In the genomic region with DNA sequence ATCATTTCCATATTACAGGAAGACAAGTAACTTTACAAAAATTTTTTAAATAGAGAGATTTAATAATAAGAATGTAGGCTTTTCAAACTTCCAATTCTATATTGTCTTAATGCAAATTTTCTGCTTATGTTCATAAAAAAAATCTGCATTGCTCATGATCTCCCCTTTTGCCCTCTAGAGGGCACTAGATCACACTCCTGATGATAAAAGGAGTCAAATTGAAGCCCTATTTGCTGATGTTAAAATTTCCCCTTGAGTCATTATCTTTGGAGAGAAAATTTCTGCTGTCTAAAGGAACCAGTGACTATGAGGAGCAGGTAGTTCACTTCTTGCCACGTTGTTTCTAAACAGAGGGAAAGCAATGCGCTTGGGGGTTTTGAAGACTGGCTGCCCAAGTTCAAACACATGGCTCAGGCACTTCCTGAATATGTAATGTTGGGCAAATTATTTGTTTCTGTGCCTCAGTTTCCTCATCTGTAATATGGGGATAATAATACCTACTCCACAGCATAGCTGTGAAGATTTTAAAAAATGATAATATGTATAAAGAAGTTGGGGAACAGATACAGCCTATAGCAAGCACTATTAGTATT, we compare ENCODE assay signal across 8 cellular contexts.
A peak's percentile ranks its signal among the peaks of the same experiment; 100 is the strongest.
DNase-seq lines count a peak whose midpoint lies in the region; ATAC-seq and TF ChIP-seq lines count a peak whose summit lies in the region.

No MANE protein-coding gene starts in this region.

- peaks cover 12% of the 10 kb centered on the region for H3K4me1 Mint-ChIP-seq in progenitor cell of endocrine pancreas (ENCODE audit: low read depth)

- H3K27me3 Mint-ChIP-seq in progenitor cell of endocrine pancreas: no peaks in the 10 kb centered on the region

- no peaks in the 10 kb centered on the region for H3K9me2 ChIP-seq in OCI-LY7 (ENCODE audit: insufficient read depth, low read length)

- BruUV-seq in OCI-LY7 (replicated peaks; lab: Mats Ljungman, UMichigan): no TSS peak

- no peaks in the 10 kb centered on the region for H3K79me2 ChIP-seq in OCI-LY7 (ENCODE audit: insufficient read depth, low read depth, low read length)

- H3K9me3 ChIP-seq in OCI-LY7 (ENCODE audit: low read length): no peaks in the 10 kb centered on the region

- no peak overlapping the region for H2AFZ ChIP-seq in OCI-LY7 (ENCODE audit: low read length)

- peak; percentile 24 for DNase-seq in AG08396 (ENCODE audit: low spot score)
- peak; percentile 37 for DNase-seq in OCI-LY7 (ENCODE audit: low spot score)
- peak; percentile 80 for DNase-seq in epithelial cell of esophagus (ENCODE audit: low read depth)
- no peak for DNase-seq in progenitor cell of endocrine pancreas (ENCODE audit: low spot score, unreplicated experiment)
- DNase-seq in anterior cingulate cortex (lab: John Stamatoyannopoulos, UW): no peak
- DNase-seq in stimulated activated CD4-positive, alpha-beta T cell treated with anti-CD3 and anti-CD28 coated beads, Interleukin-2, amount 100 ng/mL, for 48 hours: no peak

- H3K27ac ChIP-seq in OCI-LY7 (ENCODE audit: low read depth, low read length, poor library complexity, severe bottlenecking): no peak overlapping the region

- no peaks in the 10 kb centered on the region for H3K36me3 ChIP-seq in OCI-LY7 (ENCODE audit: insufficient read depth, low read length)

- H3K4me2 ChIP-seq in OCI-LY7 (ENCODE audit: low read length): no peak overlapping the region

- H3K9me3 Mint-ChIP-seq in progenitor cell of endocrine pancreas (ENCODE audit: low read depth): no peaks in the 10 kb centered on the region

- H3K36me3 Mint-ChIP-seq in progenitor cell of endocrine pancreas (ENCODE audit: insufficient read depth): no peaks in the 10 kb centered on the region

- H4K20me1 ChIP-seq in OCI-LY7 (ENCODE audit: insufficient read depth, low read length): no peaks in the 10 kb centered on the region

- CTCF ChIA-PET in OCI-LY7 (lab: Charles Lee; ENCODE audit: unreplicated experiment): no interaction called here

- no peaks in the 10 kb centered on the region for H3K4me1 ChIP-seq in OCI-LY7 (ENCODE audit: insufficient read depth, low read length, poor library complexity, severe bottlenecking)

- TF ChIP-seq CTCF in GM12875 (IDR thresholded peaks at IDR 0.05; ENCODE audit: borderline replicate concordance, insufficient read depth, low read depth, low read length): peak; percentile 45; the same call in 1 of the 2 replicates
- peak; percentile 94 for TF ChIP-seq CTCF in OCI-LY7 (conservative IDR thresholded peaks at IDR 0.05; ENCODE audit: low read length)
- TF ChIP-seq CTCF in epithelial cell of esophagus (IDR thresholded peaks at IDR 0.05; ENCODE audit: insufficient read depth, low read depth, low read length, missing control alignments): peak; percentile 80
- peak; percentile 59 for TF ChIP-seq CTCF in progenitor cell of endocrine pancreas (IDR thresholded peaks at IDR 0.05; ENCODE audit: unreplicated experiment)

- peak; percentile 71 for ATAC-seq in HG03354 (IDR thresholded peaks at IDR 0.05; ENCODE audit: poor library complexity, severe bottlenecking, unreplicated experiment)

- intact Hi-C loops in OCI-LY7 (cut with micrococcal nuclease; ENCODE audit: unreplicated experiment): no loop called here

- no peak overlapping the region for H3K27ac Mint-ChIP-seq in progenitor cell of endocrine pancreas

- H3K4me3 Mint-ChIP-seq in progenitor cell of endocrine pancreas (ENCODE audit: low read depth): no peak overlapping the region

- POLR2A ChIA-PET in OCI-LY7 (lab: Charles Lee): interaction anchor here (0.7 kb wide), 1 partner anchor 297 kb away, joined by 4 read pairs; no protein-coding TSS in a partner anchor

- H3K4me3 ChIP-seq in GM12875 (ENCODE audit: low read depth, low read length) (no peak overlapping the region), OCI-LY7 (ENCODE audit: low read depth, low read length, poor library complexity, severe bottlenecking) (no peak overlapping the region), epithelial cell of esophagus (ENCODE audit: low read length) (no peak overlapping the region)

Comparison
In these comparisons a context has a peak if more than half of its experiments do, and no peak if none do; other contexts are left out.
1. DNase-seq: peak in AG08396 (single experiment), OCI-LY7 (single experiment) and epithelial cell of esophagus (single experiment); none in progenitor cell of endocrine pancreas (single experiment), anterior cingulate cortex (0 of 58) and stimulated activated CD4-positive, alpha-beta T cell treated with anti-CD3 and anti-CD28 coated beads, Interleukin-2, amount 100 ng/mL, for 48 hours (0 of 2).
2. Peak in every context shown above with its lines, with median percentiles within 50 percentile points of each other: CTCF ChIP-seq.